10 cellular contexts compared by ENCODE assay signal in the genomic region with DNA sequence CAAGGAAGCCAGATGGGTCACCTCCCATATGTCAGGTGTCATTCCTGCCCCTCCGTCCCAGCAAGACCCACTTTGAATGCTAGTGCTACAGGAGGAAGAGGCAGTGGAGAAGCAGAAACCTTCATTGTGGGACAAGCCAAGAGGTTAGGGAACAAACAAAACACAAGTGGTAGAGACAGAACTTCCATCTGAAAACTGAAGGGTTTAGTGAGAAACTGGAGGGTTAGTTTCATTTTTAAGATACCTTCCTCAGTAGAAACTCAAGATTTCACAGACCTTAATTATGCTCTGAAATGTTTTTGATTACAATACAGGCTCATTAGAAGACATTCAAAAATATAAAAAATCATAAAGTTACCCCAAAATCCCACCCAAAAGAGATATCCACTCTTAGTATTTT. TPM values are rescaled to one million over a fixed set of nuclear protein-coding genes. Genes with fewer than 3 reads are reported as not detected.
DNase-seq lines count a peak whose midpoint lies in the region; ATAC-seq and TF ChIP-seq lines count a peak whose summit lies in the region.
"Had no signal": no experiment of that assay in that cellular context is flagged by ENCODE, and none has a peak within 500 bp of the region (broad histone marks: within the 10 kb centered on the region; RNA-seq: fewer than 3 reads in every experiment).

No MANE protein-coding gene starts in this region.

- no peak for TF ChIP-seq EP300 in upper lobe of left lung (IDR thresholded peaks at IDR 0.05)

- no peak overlapping the region for H3K9ac ChIP-seq in mucosa of rectum (ENCODE audit: low read depth in 1 of 2, low read length in 2 of 2)

- H3K27ac ChIP-seq in heart left ventricle (peak overlapping the region; percentile 59 to 87 (median 76)), angular gyrus (ENCODE audit: low read depth, low read length) (peak overlapping the region; percentile 92), mucosa of rectum (ENCODE audit: low read depth in 2 of 2, low read length in 2 of 2) (peak overlapping the region; percentile 52 to 73), upper lobe of left lung (peak overlapping the region; percentile 37 to 86 (median 71)), tibial artery (peak overlapping the region in 1 of 2 donors; percentile 18)
- H3K27ac ChIP-seq: thoracic aorta had no signal

- H3K4me3 ChIP-seq in heart left ventricle (peak overlapping the region in 4 of 12 donors; percentile 4 to 25 (median 15)), mucosa of rectum (ENCODE audit: low read length in 2 of 2) (peak overlapping the region in 1 of 2 donors; percentile 17), upper lobe of left lung (peak overlapping the region in 1 of 4 donors; percentile 10), tibial artery (no peak overlapping the region)
- H3K4me3 ChIP-seq: thoracic aorta had no signal

- WGBS in heart left ventricle, 4 donors = 36 to 56% (median 49%) methylated on average over 1 of the region's 1 CpG
- WGBS in upper lobe of left lung, 2 donors = 37 to 50% methylated on average over 1 of the region's 1 CpG

- H3K36me3 ChIP-seq in heart left ventricle (peaks cover 0 to 11% (median 0%) of the 10 kb centered on the region in 9 donors), mucosa of rectum (ENCODE audit: control insufficient read depth in 2 of 2, insufficient read depth in 2 of 2, low read length in 2 of 2) (peaks cover 15 to 17% of the 10 kb centered on the region in 2 donors), upper lobe of left lung (peaks cover 0 to 4% (median 1%) of the 10 kb centered on the region in 4 donors), tibial artery (no peaks in the 10 kb centered on the region)
- H3K36me3 ChIP-seq: thoracic aorta had no signal

- DNase-seq in heart left ventricle (no peak), Right ventricle myocardium inferior (ENCODE audit: missing footprints) (no peak), upper lobe of left lung (no peak), tibial artery (no peak)
- DNase-seq: NCI-H748 treated with DMSO at 0.1 percent for 48 hours had no signal

- H3K27me3 ChIP-seq in heart left ventricle (no peaks in the 10 kb centered on the region), mucosa of rectum (ENCODE audit: control insufficient read depth in 2 of 2, insufficient read depth in 2 of 2, low read length in 2 of 2) (no peaks in the 10 kb centered on the region), upper lobe of left lung (no peaks in the 10 kb centered on the region), tibial artery (no peaks in the 10 kb centered on the region)

- intact Hi-C loops in heart left ventricle (cut with DNase I) = loop anchor here in 1 of 10 donors (5.0 kb wide), 1 partner anchor 61 kb away; the partner anchor contains the start of gene CDKL1
- intact Hi-C loops in Right ventricle myocardium inferior (cut with DNase I) = loop anchor here (5.0 kb wide), 1 partner anchor 61 kb away; the partner anchor contains the start of gene CDKL1
- intact Hi-C loops in tibial artery (cut with DNase I; ENCODE audit: low total_unique reads) = loop anchor here (10.0 kb wide), 1 partner anchor 58 kb away; the partner anchor contains the start of gene CDKL1

- TF ChIP-seq POLR2A in heart left ventricle (IDR thresholded peaks at IDR 0.05) = no peak
- TF ChIP-seq POLR2A in upper lobe of left lung (IDR thresholded peaks at IDR 0.05) = no peak

- H3K9me3 ChIP-seq in heart left ventricle (no peaks in the 10 kb centered on the region), mucosa of rectum (ENCODE audit: control insufficient read depth in 2 of 2, low read length in 2 of 2) (no peaks in the 10 kb centered on the region), upper lobe of left lung (no peaks in the 10 kb centered on the region), tibial artery (no peaks in the 10 kb centered on the region)
- H3K9me3 ChIP-seq: thoracic aorta had no signal

- no peak for ATAC-seq in heart left ventricle
- no peak for ATAC-seq in Right ventricle myocardium inferior
- ATAC-seq in upper lobe of left lung (ENCODE audit: low FRiP score in 2 of 2) = no peak
- no peak for ATAC-seq in GM18511 (IDR thresholded peaks at IDR 0.05; ENCODE audit: unreplicated experiment)
- ATAC-seq in GM19463 (IDR thresholded peaks at IDR 0.05; ENCODE audit: unreplicated experiment) = no peak

- TF ChIP-seq CTCF in heart left ventricle (IDR thresholded peaks at IDR 0.05) (no peak), upper lobe of left lung (IDR thresholded peaks at IDR 0.05) (no peak), tibial artery (IDR thresholded peaks at IDR 0.05) (no peak)

- H3K4me1 ChIP-seq in heart left ventricle (peaks cover 0 to 47% (median 34%) of the 10 kb centered on the region in 12 donors), mucosa of rectum (ENCODE audit: control insufficient read depth in 2 of 2, insufficient read depth in 2 of 2, low read length in 2 of 2) (peaks cover 11 to 30% of the 10 kb centered on the region in 2 donors), upper lobe of left lung (peaks cover 10 to 43% (median 29%) of the 10 kb centered on the region in 4 donors), tibial artery (peaks cover 0 to 17% (median 8%) of the 10 kb centered on the region in 4 donors)

RNA-seq across cellular contexts. Expression of gene DMAC2L, which starts 24.3 kb away (rescaled TPM):
- total RNA-seq in heart left ventricle (10 to 100 TPM; 12.6 to 29.9 (median 23.7) TPM), Right ventricle myocardium inferior (22.5 TPM), upper lobe of left lung (10 to 100 TPM; 13.5 to 23.7 (median 21.6) TPM)
- 10 to 100 TPM; 16.0 to 19.8 TPM for polyA plus RNA-seq in heart left ventricle

RNA-seq across cellular contexts. Expression of gene L2HGDH, which starts 24.4 kb away (rescaled TPM):
- total RNA-seq in heart left ventricle (10 to 100 TPM in 3 of 9 donors, 1 to 10 TPM in 6; 6.5 to 12.2 (median 9.1) TPM), Right ventricle myocardium inferior (10.5 TPM), upper lobe of left lung (10 to 100 TPM in 1 of 6 donors, 1 to 10 TPM in 5; 1.1 to 10.1 (median 4.6) TPM)
- 10 to 100 TPM in 1 of 2 donors, 1 to 10 TPM in 1; 2.5 to 10.6 TPM for polyA plus RNA-seq in heart left ventricle
